In genomic region chr5:149951138-149951749, GRCh38 we compare ENCODE assay signal across 1 cellular context.
TF ChIP-seq lines count a peak whose summit lies in the region.

No MANE protein-coding gene starts in this region.

TF ChIP-seq in HEK293T, 16 proteins besides CTCF, POLR2A, EP300 and RAD21 (continued from another document):
- TF ChIP-seq SP1 (IDR thresholded peaks at IDR 0.05) (no peak), FOXK2 (IDR thresholded peaks at IDR 0.05) (no peak)
